In genomic region chr6:168699631-168700315, GRCh38 we compare ENCODE assay signal across 16 cellular contexts.
A peak's percentile ranks its signal among the peaks of the same experiment; 100 is the strongest.
DNase-seq lines count a peak whose midpoint lies in the region; ATAC-seq, FAIRE-seq and TF ChIP-seq lines count a peak whose summit lies in the region.
"Had no signal": no experiment of that assay in that cellular context is flagged by ENCODE, and none has a peak within 500 bp of the region (broad histone marks: within the 10 kb centered on the region; RNA-seq: fewer than 3 reads in every experiment).

No MANE protein-coding gene starts in this region.

- WGBS in heart right ventricle, 2 donors = 65 to 68% methylated on average over 15 of the region's 15 CpGs

- peaks cover 0 to 6% (median 0%) of the 10 kb centered on the region in 11 donors for H3K9me3 ChIP-seq in heart right ventricle
- H3K9me3 ChIP-seq: thoracic aorta had no signal

- POLR2A ChIA-PET in MCF 10A (lab: Yijun Ruan, JAX) = no interaction called here

- H3K27ac Mint-ChIP-seq in MCF 10A (ENCODE audit: low read depth, unreplicated experiment) = no peak overlapping the region
- H3K27ac Mint-ChIP-seq: activated CD8-positive, alpha-beta T cell treated with anti-CD3 and anti-CD28 coated beads, Interleukin-2, amount 10 ng/mL, durations not matched to agents 7 days and 5 days; neural progenitor cell had no signal

- intact Hi-C loops in heart right ventricle (cut with DNase I) (no loop called here), posterior vena cava (cut with DNase I) (loop anchor here in 1 of 2 donors (5.0 kb wide), 1 partner anchor 798 kb away; no protein-coding TSS in a partner anchor), MCF 10A (cut with micrococcal nuclease) (no loop called here)

- peak in 53 of 58 donors; percentile 7 to 85 (median 56) for DNase-seq in anterior cingulate cortex (lab: John Stamatoyannopoulos, UW)
- peak in 1 of 2 donors; percentile 48 for DNase-seq in heart right ventricle
- DNase-seq in posterior vena cava (ENCODE audit: low spot score) = peak; percentile 80
- no peak for DNase-seq in activated naive CD4-positive, alpha-beta T cell (lab: John Stamatoyannopoulos, UW)
- no peak for DNase-seq in MCF 10A (ENCODE audit: unreplicated experiment)
- DNase-seq in RCC 7860 (ENCODE audit: low spot score) = no peak
- DNase-seq: activated CD8-positive, alpha-beta T cell treated with anti-CD3 and anti-CD28 coated beads, Interleukin-2, amount 10 ng/mL, durations not matched to agents 7 days and 5 days; activated gamma-delta T cell; KBM-7; NCI-H187 treated with DMSO at 0.1 percent for 48 hours; stimulated activated CD4-positive, alpha-beta T cell treated with anti-CD3 and anti-CD28 coated beads, Interleukin-12 subunit alpha, Interleukin-12 subunit beta, amount 100 ng/mL, for 4 hours had no signal

- TF ChIP-seq CTCF in heart right ventricle (IDR thresholded peaks at IDR 0.05) = no peak
- no peak for TF ChIP-seq CTCF in MCF 10A (IDR thresholded peaks at IDR 0.05; ENCODE audit: unreplicated experiment)

- BruUV-seq in MCF 10A (replicated peaks; lab: Mats Ljungman, UMichigan) = no TSS peak

- TF ChIP-seq RAD21 in Ishikawa (IDR thresholded peaks at IDR 0.05; ENCODE audit: low read depth) = no peak

- CTCF ChIA-PET in MCF 10A (lab: Yijun Ruan, JAX) = interaction anchor here (0.5 to 1.5 kb wide), 3 partner anchors 13 to 69 kb away, joined by 3 to 5 read pairs (median 3); no protein-coding TSS in a partner anchor

- no peaks in the 10 kb centered on the region for H3K36me3 ChIP-seq in heart right ventricle
- H3K36me3 ChIP-seq: neural progenitor cell, thoracic aorta had no signal

- H3K36me3 Mint-ChIP-seq in MCF 10A (ENCODE audit: insufficient read depth, unreplicated experiment) = no peaks in the 10 kb centered on the region
- H3K36me3 Mint-ChIP-seq: neural progenitor cell had no signal

- peaks cover 0 to 11% (median 0%) of the 10 kb centered on the region in 7 donors for H3K27me3 ChIP-seq in heart right ventricle
- H3K27me3 ChIP-seq: neural progenitor cell had no signal

- TF ChIP-seq EP300 in Ishikawa (IDR thresholded peaks at IDR 0.05; ENCODE audit: borderline replicate concordance) = no peak; the same call in 1 of the 2 replicates

- peaks cover 0 to 15% (median 0%) of the 10 kb centered on the region in 9 donors for H3K4me1 ChIP-seq in heart right ventricle

- H3K27ac ChIP-seq in heart right ventricle = no peak overlapping the region
- H3K27ac ChIP-seq: neural progenitor cell, thoracic aorta, VCaP had no signal

- H3K4me1 Mint-ChIP-seq in MCF 10A (ENCODE audit: insufficient read depth, unreplicated experiment) = peaks cover 15% of the 10 kb centered on the region

- ATAC-seq in heart right ventricle (peak; percentile 48 to 83 (median 65)), HG02763 (IDR thresholded peaks at IDR 0.05; ENCODE audit: unreplicated experiment) (no peak)
- ATAC-seq: activated CD8-positive, alpha-beta T cell treated with anti-CD3 and anti-CD28 coated beads, Interleukin-2, amount 10 ng/mL, durations not matched to agents 7 days and 5 days had no signal

- peaks cover 23% of the 10 kb centered on the region for H3K27me3 Mint-ChIP-seq in MCF 10A (ENCODE audit: insufficient read depth, unreplicated experiment)

- H3K9me3 Mint-ChIP-seq in MCF 10A (ENCODE audit: unreplicated experiment) = no peaks in the 10 kb centered on the region

- H3K4me3 Mint-ChIP-seq in MCF 10A (ENCODE audit: unreplicated experiment) = no peak overlapping the region
- H3K4me3 Mint-ChIP-seq: activated CD8-positive, alpha-beta T cell treated with anti-CD3 and anti-CD28 coated beads, Interleukin-2, amount 10 ng/mL, durations not matched to agents 7 days and 5 days; neural progenitor cell had no signal

- no peak for FAIRE-seq in RCC 7860 (lab: Jason Lieb, UNC)

- H3K4me3 ChIP-seq in heart right ventricle = no peak overlapping the region
- H3K4me3 ChIP-seq: neural progenitor cell, thoracic aorta had no signal

TF ChIP-seq in Ishikawa, 13 proteins besides CTCF, POLR2A, EP300 and RAD21:
- no peak for TF ChIP-seq EGR1 (IDR thresholded peaks at IDR 0.05)
- no peak for TF ChIP-seq USF1 (IDR thresholded peaks at IDR 0.05)
- TF ChIP-seq TEAD4 (IDR thresholded peaks at IDR 0.05) = peak; percentile 8; the same call in 1 of the 2 replicates
- TF ChIP-seq FOXM1 (IDR thresholded peaks at IDR 0.05; ENCODE audit: borderline replicate concordance, low read depth) = no peak; the same call in 1 of the 2 replicates
- TF ChIP-seq ZBTB7A (IDR thresholded peaks at IDR 0.05; ENCODE audit: low read depth) = no peak; the same call in 1 of the 2 replicates
- TF ChIP-seq TCF12 (IDR thresholded peaks at IDR 0.05; ENCODE audit: low read depth) = peak; percentile 57; the same call in 1 of the 2 replicates
- TF ChIP-seq NFIC (IDR thresholded peaks at IDR 0.05) = peak; percentile 47; the same call in 1 of the 2 replicates
- TF ChIP-seq MAX (IDR thresholded peaks at IDR 0.05) = peak; percentile 77
- TF ChIP-seq REST (IDR thresholded peaks at IDR 0.05; ENCODE audit: low read depth) = no peak
- no peak for TF ChIP-seq CREB1 (IDR thresholded peaks at IDR 0.05; ENCODE audit: low read depth)
- TF ChIP-seq CEBPB (IDR thresholded peaks at IDR 0.05) = no peak
- TF ChIP-seq TAF1 (IDR thresholded peaks at IDR 0.05; ENCODE audit: low read depth) = no peak

Comparison
In these comparisons a context has a peak if more than half of its experiments do, and no peak if none do; other contexts are left out.
1. DNase-seq: peak in anterior cingulate cortex (53 of 58) and posterior vena cava (single experiment); none in activated naive CD4-positive, alpha-beta T cell (0 of 4), MCF 10A (single experiment) and RCC 7860 (single experiment).